Comparison of ENCODE assay signal across 11 cellular contexts in the genomic region with DNA sequence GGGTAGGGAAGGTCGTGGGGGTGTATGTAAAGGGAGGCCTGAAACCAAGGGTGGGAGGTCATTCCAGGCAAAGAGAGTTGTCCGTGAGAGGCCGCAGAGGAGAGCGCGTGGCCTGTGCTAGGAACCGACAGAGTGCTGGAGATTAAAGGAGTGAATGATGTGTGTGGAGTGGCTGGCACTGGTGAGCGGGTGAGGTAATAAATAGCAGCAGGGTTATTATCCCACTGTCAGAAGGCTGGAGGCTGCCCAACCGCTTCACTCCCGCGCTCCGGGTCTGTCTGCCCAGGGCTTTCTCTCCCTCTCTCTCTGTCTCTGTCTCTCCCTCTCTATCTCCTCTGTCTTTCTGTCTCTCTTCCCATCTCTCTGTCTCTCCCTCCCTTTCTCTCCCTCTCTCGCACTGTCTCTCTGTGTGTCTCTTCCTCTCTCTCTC. TPM values are rescaled to one million over a fixed set of nuclear protein-coding genes. Genes with fewer than 3 reads are reported as not detected.
DNase-seq lines count a peak whose midpoint lies in the region; ATAC-seq and TF ChIP-seq lines count a peak whose summit lies in the region.
"Had no signal": no experiment of that assay in that cellular context is flagged by ENCODE, and none has a peak within 500 bp of the region (broad histone marks: within the 10 kb centered on the region; RNA-seq: fewer than 3 reads in every experiment).

No MANE protein-coding gene starts in this region.

- no peak overlapping the region for H3K4me3 ChIP-seq in hepatocyte
- H3K4me3 ChIP-seq in skeletal muscle tissue (ENCODE audit: low read length in 3 of 3): peak overlapping the region in 1 of 3 donors; percentile 45

- H4K20me1 ChIP-seq in hepatocyte (ENCODE audit: insufficient read depth, poor library complexity, severe bottlenecking): no peaks in the 10 kb centered on the region

- H3K4me1 ChIP-seq in hepatocyte (ENCODE audit: insufficient read depth): peaks cover 2% of the 10 kb centered on the region
- H3K4me1 ChIP-seq in skeletal muscle tissue (ENCODE audit: control insufficient read depth in 3 of 3, insufficient read depth in 3 of 3, low read length in 3 of 3): peaks cover 6 to 14% (median 10%) of the 10 kb centered on the region in 3 donors

- no peaks in the 10 kb centered on the region for H3K27me3 ChIP-seq in hepatocyte
- H3K27me3 ChIP-seq in skeletal muscle tissue (ENCODE audit: control insufficient read depth in 3 of 3, insufficient read depth in 3 of 3, low read length in 3 of 3): no peaks in the 10 kb centered on the region

- H3K36me3 ChIP-seq in hepatocyte (replicated peaks; ENCODE audit: insufficient read depth, low read depth) (no peaks in the 10 kb centered on the region), skeletal muscle tissue (ENCODE audit: control insufficient read depth in 3 of 3, insufficient read depth in 3 of 3, low read length in 3 of 3) (no peaks in the 10 kb centered on the region)

- peak overlapping the region; percentile 51 to 87 (median 64) for H3K9ac ChIP-seq in skeletal muscle tissue (ENCODE audit: low read depth in 1 of 3, low read length in 3 of 3)

- no peak for TF ChIP-seq CTCF in hepatocyte (IDR thresholded peaks at IDR 0.05; ENCODE audit: poor library complexity)

- no peaks in the 10 kb centered on the region for H3K9me2 ChIP-seq in hepatocyte (replicated peaks; ENCODE audit: insufficient read depth)

- DNase-seq in NCI-H1092 (lab: John Stamatoyannopoulos, UW) (peak; percentile 35), amniotic epithelial cell (ENCODE audit: low read depth) (peak; percentile 97), hepatocyte (ENCODE audit: low spot score) (peak; percentile 76), dermis blood vessel endothelial cell (no peak)
- DNase-seq in activated effector memory CD4-positive, alpha-beta T cell treated with Interleukin-2 at 50 U/mL for 16 hours: no peak
- DNase-seq: activated CD8-positive, alpha-beta memory T cell treated with anti-CD3 and anti-CD28 coated beads for 24 hours; activated naive CD8-positive, alpha-beta T cell treated with anti-CD3 and anti-CD28 coated beads, Interleukin-2, amount 50 U/mL, for 24 hours; T-helper 2 cell had no signal

- H3K4me2 ChIP-seq in hepatocyte: no peak overlapping the region

- no peaks in the 10 kb centered on the region for H3K79me2 ChIP-seq in hepatocyte

- 49% methylated on average over 9 of the region's 12 CpGs for WGBS in hepatocyte (ENCODE audit: low lambda C conversion rate, missing lambda C conversion rate)

- H2AFZ ChIP-seq in hepatocyte: no peak overlapping the region

- H3K9me3 ChIP-seq in hepatocyte (ENCODE audit: low read depth) (no peaks in the 10 kb centered on the region), skeletal muscle tissue (ENCODE audit: control insufficient read depth in 3 of 3, low read length in 3 of 3) (no peaks in the 10 kb centered on the region)

- H3K27ac ChIP-seq in hepatocyte (peak overlapping the region; percentile 75), skeletal muscle tissue (ENCODE audit: low read depth, low read length) (peak overlapping the region; percentile 90)

- ATAC-seq in GM19452 (IDR thresholded peaks at IDR 0.05; ENCODE audit: unreplicated experiment) (no peak), GM19328 (IDR thresholded peaks at IDR 0.05; ENCODE audit: unreplicated experiment) (no peak)
- ATAC-seq: activated naive CD8-positive, alpha-beta T cell treated with anti-CD3 and anti-CD28 coated beads, Interleukin-2, amount 50 U/mL, for 24 hours had no signal

RNA-seq across cellular contexts. Expression of a gene that starts 17.4 kb away (rescaled TPM):
- 4.1 and 5.1 TPM in 2 replicates for total RNA-seq in hepatocyte
- polyA plus RNA-seq in hepatocyte: 14.8 and 21.7 TPM in 2 replicates
- 1.6 TPM for total RNA-seq in skeletal muscle tissue
- 3.2 and 6.7 TPM in 2 replicates for total RNA-seq in dermis blood vessel endothelial cell

RNA-seq across cellular contexts. Expression of a gene that starts 17.9 kb away (rescaled TPM):
- total RNA-seq in hepatocyte (0.57 TPM in 1 of 2 replicates, not detected in the other), skeletal muscle tissue (not detected), dermis blood vessel endothelial cell (0.17 and 0.74 TPM in 2 replicates)
- polyA plus RNA-seq in hepatocyte: 0.92 TPM in 1 of 2 replicates, not detected in the other

RNA-seq across cellular contexts. Expression of a gene that starts 26.3 kb away (rescaled TPM):
- total RNA-seq in hepatocyte: 0.28 and 0.30 TPM in 2 replicates
- polyA plus RNA-seq in hepatocyte: 0.33 and 0.51 TPM in 2 replicates
- total RNA-seq in skeletal muscle tissue: 1.0 TPM
- not detected in 2 replicates for total RNA-seq in dermis blood vessel endothelial cell

RNA-seq across cellular contexts. Expression of a gene that starts 36.0 kb away (rescaled TPM):
- total RNA-seq in hepatocyte (3.8 and 5.6 TPM in 2 replicates), skeletal muscle tissue (under 0.01 TPM), dermis blood vessel endothelial cell (3.9 and 4.9 TPM in 2 replicates)
- polyA plus RNA-seq in hepatocyte: 14.0 and 16.4 TPM in 2 replicates

RNA-seq across cellular contexts. Expression of a gene that starts 36.8 kb away (rescaled TPM):
- total RNA-seq in hepatocyte (8.4 and 12.4 TPM in 2 replicates), skeletal muscle tissue (4.7 TPM), dermis blood vessel endothelial cell (12.3 and 14.8 TPM in 2 replicates)
- polyA plus RNA-seq in hepatocyte: 18.5 and 19.5 TPM in 2 replicates

Comparison
In these comparisons a context has a peak if more than half of its experiments do, and no peak if none do; other contexts are left out.
1. DNase-seq: peak in NCI-H1092 (single experiment), amniotic epithelial cell (single experiment) and hepatocyte (single experiment); none in dermis blood vessel endothelial cell (single experiment) and activated effector memory CD4-positive, alpha-beta T cell treated with Interleukin-2 at 50 U/mL for 16 hours (single experiment).